Comparison of ENCODE assay signal across 12 cellular contexts in the genomic region with DNA sequence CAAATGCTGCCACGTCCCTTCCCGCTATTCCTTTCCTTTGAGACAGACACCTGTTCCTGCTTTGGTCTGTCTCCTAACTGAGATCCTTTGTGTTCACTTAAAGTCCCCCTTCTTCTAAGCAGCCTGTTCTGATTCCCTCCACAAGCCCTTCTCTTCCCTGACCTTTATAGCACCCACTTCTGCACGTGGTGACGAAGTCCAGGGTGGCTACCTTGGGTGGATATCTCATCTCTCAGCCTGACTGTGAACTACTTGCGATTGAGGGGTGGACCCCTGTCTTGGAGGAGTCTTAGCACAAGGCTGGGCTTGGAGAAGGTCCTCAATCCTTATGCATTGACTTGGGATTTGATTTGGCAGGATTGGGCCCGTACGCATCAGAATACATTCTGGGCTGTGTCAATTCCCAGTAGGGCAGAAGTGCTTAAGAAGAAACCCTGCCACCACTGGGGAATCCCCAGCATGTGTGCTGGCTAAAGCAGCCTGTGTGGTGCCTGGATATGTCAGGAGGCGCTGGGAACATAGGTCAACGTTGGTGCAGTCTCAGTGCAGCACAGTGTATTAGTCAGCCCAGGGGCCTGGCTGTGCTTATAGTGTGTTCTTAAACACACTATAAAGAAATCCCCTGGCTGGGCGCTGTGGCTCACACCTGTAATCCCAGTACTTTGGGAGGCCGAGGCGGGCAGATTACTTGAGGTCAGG. TPM values are rescaled to one million over a fixed set of nuclear protein-coding genes. Genes with fewer than 3 reads are reported as not detected.
DNase-seq lines count a peak whose midpoint lies in the region; ATAC-seq, FAIRE-seq and TF ChIP-seq lines count a peak whose summit lies in the region.
"Had no signal": no experiment of that assay in that cellular context is flagged by ENCODE, and none has a peak within 500 bp of the region (broad histone marks: within the 10 kb centered on the region; RNA-seq: fewer than 3 reads in every experiment).

No MANE protein-coding gene starts in this region.

- FAIRE-seq in H54 (lab: Jason Lieb, UNC) = no peak

- in situ Hi-C loops in astrocyte of the spinal cord (cut with HindIII; ENCODE audit: low sequenced_read_pairs) = no loop called here

- no peak for TF ChIP-seq CTCF in astrocyte of the spinal cord (IDR thresholded peaks at IDR 0.05; ENCODE audit: low read depth, low read length)

- no peak overlapping the region for H3K4me3 ChIP-seq in astrocyte of the spinal cord (ENCODE audit: low read depth, low read length)

- peak; percentile 72 for DNase-seq in A172 (ENCODE audit: low spot score)
- peak; percentile 52 for DNase-seq in H54 (ENCODE audit: insufficient read length, low spot score)
- peak; percentile 62 for DNase-seq in astrocyte of the spinal cord (ENCODE audit: low read depth, low spot score)
- DNase-seq in iris pigment epithelial cell (ENCODE audit: low read depth) = peak; percentile 86
- DNase-seq in central memory CD4-positive, alpha-beta T cell = no peak
- DNase-seq in NCI-H524 (lab: John Stamatoyannopoulos, UW) = no peak
- no peak for DNase-seq in activated naive CD4-positive, alpha-beta T cell (lab: John Stamatoyannopoulos, UW)
- DNase-seq: activated T-cell treated with anti-CD3 and anti-CD28 coated beads, Interleukin-2, amount 50 U/mL, for 24 hours; midbrain; NCI-H1105 had no signal

- TF ChIP-seq POLR2A in H54 (IDR thresholded peaks at IDR 0.05; ENCODE audit: low read depth, low read length) = no peak

- no peak for ATAC-seq in GM18909 (IDR thresholded peaks at IDR 0.05; ENCODE audit: poor library complexity, unreplicated experiment)

RNA-seq across cellular contexts. Expression of gene KRT80, which starts 23.6 kb away (rescaled TPM):
- total RNA-seq in A172 (2014; rRNA removed; shearing (Covaris generic)) = 65.2 and 75.2 TPM in 2 replicates
- total RNA-seq: B cell had no signal

Comparison
In these comparisons a context has a peak if more than half of its experiments do, and no peak if none do; other contexts are left out.
1. DNase-seq: peak in A172 (single experiment), H54 (single experiment), astrocyte of the spinal cord (single experiment) and iris pigment epithelial cell (single experiment); none in central memory CD4-positive, alpha-beta T cell (single experiment), NCI-H524 (0 of 2) and activated naive CD4-positive, alpha-beta T cell (0 of 4).